Comparison of ENCODE assay signal across 8 cellular contexts in the genomic region with DNA sequence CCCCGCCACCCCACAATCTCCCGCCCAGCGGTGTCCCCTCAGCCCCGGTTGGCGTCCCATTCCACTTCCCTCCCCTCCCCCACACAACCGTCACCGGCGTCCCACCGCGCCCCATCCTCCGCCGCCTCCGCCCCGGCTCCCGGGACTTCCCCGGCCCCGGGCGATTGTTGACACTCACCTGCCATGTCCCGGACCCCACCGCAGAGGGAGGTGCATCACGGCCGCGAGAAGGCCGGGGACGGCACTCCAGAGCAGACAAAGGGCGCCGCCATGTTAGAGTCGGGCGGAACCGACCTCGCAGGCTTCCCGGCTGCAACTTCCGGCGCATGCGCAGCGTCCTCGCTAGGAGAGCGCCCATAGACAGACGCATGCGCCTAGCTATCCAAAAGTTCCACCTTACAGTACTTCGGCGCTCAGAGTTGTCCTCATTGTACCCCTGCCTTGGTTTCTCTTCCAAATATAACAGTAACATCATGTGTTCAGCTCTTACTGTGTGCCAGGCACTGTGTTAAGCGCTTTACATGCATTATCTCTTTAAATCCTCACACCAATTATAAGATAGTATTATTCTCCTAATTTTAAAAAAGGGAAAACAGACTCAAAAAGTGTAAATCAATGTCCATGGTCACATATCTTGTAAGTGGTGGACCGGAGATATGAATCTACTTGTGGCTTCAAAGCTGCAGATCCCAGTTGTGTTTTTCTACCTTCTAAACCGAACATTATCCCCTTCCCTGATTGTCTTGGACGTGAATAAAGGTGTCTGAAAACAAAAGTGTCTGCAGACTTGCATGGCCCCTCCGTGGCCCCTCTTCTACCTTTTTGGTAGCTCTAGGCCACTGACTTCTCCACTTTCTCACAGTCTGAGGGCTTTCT. TPM values are rescaled to one million over a fixed set of nuclear protein-coding genes. Genes with fewer than 3 reads are reported as not detected.
DNase-seq lines count a peak whose midpoint lies in the region; ATAC-seq, FAIRE-seq and TF ChIP-seq lines count a peak whose summit lies in the region.

A gene (minus strand): TSS at position 297 of the 876 bp plus-strand sequence. CDS start 27,606 bp downstream, outside the sequence.

- H3K4me1 ChIP-seq in pancreas (peaks cover 7 to 9% (median 7%) of the 10 kb centered on the region in 3 donors), thyroid gland (peaks cover 10 to 13% of the 10 kb centered on the region in 2 donors)

- H3K27me3 ChIP-seq in pancreas, result no peaks in the 10 kb centered on the region
- no peaks in the 10 kb centered on the region for H3K27me3 ChIP-seq in thyroid gland

- ATAC-seq in HG02759 (IDR thresholded peaks at IDR 0.05; ENCODE audit: unreplicated experiment) (peak; percentile 83), Right ventricle myocardium superior (ENCODE audit: poor library complexity) (peak; percentile 99), pancreas (peak; percentile 98 to 99 (median 99))

- peak; percentile 42 for TF ChIP-seq POLR2A in GM10847 (IDR thresholded peaks at IDR 0.05; ENCODE audit: extremely low read depth, insufficient read length)
- TF ChIP-seq POLR2A in thyroid gland (IDR thresholded peaks at IDR 0.05), result peak in 1 of 2 donors; percentile 74

- H3K36me3 ChIP-seq in pancreas, result peaks cover 0 to 6% (median 2%) of the 10 kb centered on the region in 3 donors
- peaks cover 9 to 11% of the 10 kb centered on the region in 2 donors for H3K36me3 ChIP-seq in thyroid gland

- no peaks in the 10 kb centered on the region for H3K9me3 ChIP-seq in pancreas
- H3K9me3 ChIP-seq in thyroid gland, result no peaks in the 10 kb centered on the region

- WGBS in pancreas, 2 donors, result 8% methylated on average over 44 to 47 of the region's 47 CpGs
- WGBS in thyroid gland, 2 donors, result 10 to 11% methylated on average over 32 to 38 of the region's 47 CpGs

- DNase-seq in NCI-H1417 treated with DMSO at 0.1 percent for 48 hours (lab: John Stamatoyannopoulos, UW) (peak; percentile 78), SW 1271 (lab: John Stamatoyannopoulos, UW) (peak; percentile 39 to 85), Right ventricle myocardium superior (peak; percentile 98), pancreas (peak; percentile 88 to 99 (median 94)), thyroid gland (peak; percentile 94)
- DNase-seq in activated naive CD8-positive, alpha-beta T cell treated with anti-CD3 and anti-CD28 coated beads, Interleukin-2, amount 50 U/mL, for 16 hours (ENCODE audit: low read depth, low spot score), result peak; percentile 89

- H3K4me3 ChIP-seq in pancreas (peak within 1 kb of the TSS; percentile 70 to 98 (median 90)), thyroid gland (replicated peaks in 1 of 3) (peak within 1 kb of the TSS; percentile 80 to 98 (median 87))

- FAIRE-seq in pancreas (lab: Jason Lieb, UNC), result no peak

- intact Hi-C loops in Right ventricle myocardium superior (cut with DNase I), result no loop called here
- intact Hi-C loops in pancreas (cut with DNase I), result no loop called here
- intact Hi-C loops in thyroid gland (cut with DNase I), result no loop called here

- peak within 1 kb of the TSS in 3 of 4 donors; percentile 42 to 59 (median 46) for H3K27ac ChIP-seq in pancreas
- H3K27ac ChIP-seq in thyroid gland, result peak within 1 kb of the TSS; percentile 52 to 66 (median 58)

- TF ChIP-seq CTCF in pancreas (IDR thresholded peaks at IDR 0.05) (no peak), thyroid gland (IDR thresholded peaks at IDR 0.05) (no peak)

RNA-seq across cellular contexts. Expression of the gene that starts here (rescaled TPM):
- total RNA-seq in Right ventricle myocardium superior, result 21.2 TPM
- total RNA-seq in pancreas, result 10 to 100 TPM; 16.2 to 24.3 (median 16.7) TPM
- 100 to 1,000 TPM in 1 of 2 donors, 10 to 100 TPM in 1; 90.5 to 106 TPM for polyA plus RNA-seq in pancreas
- 10 to 100 TPM; 31.4 to 52.1 (median 36.1) TPM for total RNA-seq in thyroid gland

Comparison
In these comparisons a context has a peak if more than half of its experiments do, and no peak if none do; other contexts are left out.
1. Peak in every context shown above with its lines: DNase-seq, ATAC-seq, H3K4me3 ChIP-seq and H3K27ac ChIP-seq.